ENCODE assay signal across 25 cellular contexts in the genomic region with DNA sequence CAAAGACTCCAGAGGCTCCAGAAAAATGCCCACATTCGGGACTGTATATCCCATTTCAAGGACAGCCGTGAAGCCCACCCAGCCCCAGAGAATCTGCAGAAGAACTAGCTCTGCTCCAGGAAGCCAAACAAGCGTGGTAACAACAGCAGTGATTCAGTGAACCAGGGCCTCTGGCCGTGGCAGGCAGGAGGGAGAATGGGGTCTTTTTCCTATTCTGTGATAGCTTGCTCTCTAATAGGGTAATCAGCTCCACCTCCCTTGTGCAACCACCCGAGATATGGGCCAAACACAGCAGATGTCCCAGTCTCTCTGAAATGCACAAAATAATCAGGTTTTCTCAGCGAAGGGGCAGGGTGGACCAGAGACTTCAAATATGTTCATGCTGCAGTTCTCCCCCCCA. TPM values are rescaled to one million over a fixed set of nuclear protein-coding genes. Genes with fewer than 3 reads are reported as not detected.
"Had no signal": no experiment of that assay in that cellular context is flagged by ENCODE, and none has a peak within 500 bp of the region (broad histone marks: within the 10 kb centered on the region; RNA-seq: fewer than 3 reads in every experiment).

No MANE protein-coding gene starts in this region.

- H3K9me3 ChIP-seq: Peyer's patch, SJCRH30 had no signal

- H3K4me1 ChIP-seq: Peyer's patch, SJCRH30 had no signal

- H3K27me3 ChIP-seq: Peyer's patch, SJCRH30 had no signal

- H3K36me3 Mint-ChIP-seq: activated naive CD4-positive, alpha-beta T cell treated with anti-CD3 and anti-CD28 coated beads, Interleukin-2, amount 50 U/mL, for 24 hours had no signal

- H3K27me3 Mint-ChIP-seq: activated naive CD4-positive, alpha-beta T cell treated with anti-CD3 and anti-CD28 coated beads, Interleukin-2, amount 50 U/mL, for 24 hours; activated T-cell treated with anti-CD3 and anti-CD28 coated beads, Interleukin-2, amount 50 U/mL, for 24 hours had no signal

- H3K4me1 Mint-ChIP-seq: activated naive CD4-positive, alpha-beta T cell treated with anti-CD3 and anti-CD28 coated beads, Interleukin-2, amount 50 U/mL, for 24 hours had no signal

- H3K36me3 ChIP-seq: Peyer's patch, SJCRH30 had no signal

- H3K4me3 Mint-ChIP-seq: activated CD8-positive, alpha-beta T cell treated with anti-CD3 and anti-CD28 coated beads, Interleukin-2, amount 10 ng/mL, durations not matched to agents 7 days and 5 days; activated naive CD4-positive, alpha-beta T cell treated with anti-CD3 and anti-CD28 coated beads, Interleukin-2, amount 50 U/mL, for 24 hours; activated T-cell treated with anti-CD3 and anti-CD28 coated beads, Interleukin-2, amount 50 U/mL, for 24 hours; activated T-helper 1 cell treated with anti-CD3 and anti-CD28 coated beads, Interleukin-12 subunit alpha, Interleukin-12 subunit beta, Interleukin-2, Interleukin-4 antibody, amounts not matched to agents 30 ng/mL and 10 ng/mL and 1 ng/mL, durations not matched to agents 14 hours and 24 hours and 36 hours; T-helper 1 cell treated with Interleukin-12 subunit alpha and Interleukin-12 subunit beta and Interleukin-4 antibody, amounts not matched to agents 30 μg/mL and 1 μg/mL, for 36 hours had no signal

- H3K9me3 Mint-ChIP-seq: activated naive CD4-positive, alpha-beta T cell treated with anti-CD3 and anti-CD28 coated beads, Interleukin-2, amount 50 U/mL, for 24 hours; activated T-cell treated with anti-CD3 and anti-CD28 coated beads, Interleukin-2, amount 50 U/mL, for 24 hours; activated T-helper 1 cell treated with anti-CD3 and anti-CD28 coated beads, Interleukin-12 subunit alpha, Interleukin-12 subunit beta, Interleukin-2, Interleukin-4 antibody, amounts not matched to agents 30 ng/mL and 10 ng/mL and 1 ng/mL, durations not matched to agents 14 hours and 24 hours and 36 hours; T-helper 1 cell treated with Interleukin-12 subunit alpha and Interleukin-12 subunit beta and Interleukin-4 antibody, amounts not matched to agents 30 μg/mL and 1 μg/mL, for 36 hours had no signal

- H3K4me2 ChIP-seq: KMS-11 had no signal

- H3K27ac Mint-ChIP-seq: activated CD8-positive, alpha-beta T cell treated with anti-CD3 and anti-CD28 coated beads, Interleukin-2, amount 10 ng/mL, durations not matched to agents 7 days and 5 days; activated naive CD4-positive, alpha-beta T cell treated with anti-CD3 and anti-CD28 coated beads, Interleukin-2, amount 50 U/mL, for 24 hours; activated T-cell treated with anti-CD3 and anti-CD28 coated beads, Interleukin-2, amount 50 U/mL, for 24 hours; activated T-helper 1 cell treated with anti-CD3 and anti-CD28 coated beads, Interleukin-12 subunit alpha, Interleukin-12 subunit beta, Interleukin-2, Interleukin-4 antibody, amounts not matched to agents 30 ng/mL and 10 ng/mL and 1 ng/mL, durations not matched to agents 14 hours and 24 hours and 36 hours; T-helper 1 cell treated with Interleukin-12 subunit alpha and Interleukin-12 subunit beta and Interleukin-4 antibody, amounts not matched to agents 30 μg/mL and 1 μg/mL, for 36 hours had no signal

- H3K4me3 ChIP-seq: Peyer's patch, SJCRH30 had no signal

- H3K9ac ChIP-seq: KMS-11 had no signal

- ATAC-seq: activated CD4-positive, CD25-positive, alpha-beta regulatory T cell treated with anti-CD3 and anti-CD28 coated beads, Interleukin-2, amount 50 U/mL, for 24 hours; activated CD8-positive, alpha-beta T cell treated with anti-CD3 and anti-CD28 coated beads, Interleukin-2, amount 10 ng/mL, durations not matched to agents 7 days and 5 days had no signal

- DNase-seq: activated CD4-positive, alpha-beta T cell treated with anti-CD3 and anti-CD28 coated beads for 48 hours; activated CD4-positive, alpha-beta T cell treated with anti-CD3 and anti-CD28 coated beads, Interleukin-2, amount 50 U/mL, for 4 hours; activated CD8-positive, alpha-beta memory T cell treated with anti-CD3 and anti-CD28 coated beads, Interleukin-2, amount 50 U/mL, for 48 hours; activated CD8-positive, alpha-beta T cell treated with anti-CD3 and anti-CD28 coated beads, Interleukin-2, amount 10 ng/mL, durations not matched to agents 7 days and 5 days; activated effector memory CD4-positive, alpha-beta T cell treated with Interleukin-2 at 50 U/mL for 16 hours; activated naive CD4-positive, alpha-beta T cell; activated T-cell treated with anti-CD3 and anti-CD28 coated beads, Interleukin-2, amount 50 U/mL, for 24 hours; central memory CD4-positive, alpha-beta T cell; NCI-H1092; NCI-H1417 treated with DMSO at 0.1 percent for 48 hours; NCI-H187; NCI-H2081; NCI-H345; NCI-H510A; NCI-H526 treated with DMSO at 0.1 percent for 48 hours; NCI-H82; Peyer's patch; Right ventricle myocardium superior; SJCRH30 had no signal

- H3K27ac ChIP-seq: KMS-11, Peyer's patch, RWPE1, SJCRH30 had no signal

RNA-seq across cellular contexts. Expression of gene CHST15, which starts 35.8 kb away (rescaled TPM):
- total RNA-seq: activated CD8-positive, alpha-beta T cell treated with anti-CD3 and anti-CD28 coated beads, Interleukin-2, amount 10 ng/mL, durations not matched to agents 7 days and 5 days had no signal
